ENCODE assay signal across 9 cellular contexts in genomic region chr2:207334631-207335371, GRCh38.
DNase-seq lines count a peak whose midpoint lies in the region; ATAC-seq and TF ChIP-seq lines count a peak whose summit lies in the region.
"Had no signal": no experiment of that assay in that cellular context is flagged by ENCODE, and none has a peak within 500 bp of the region (broad histone marks: within the 10 kb centered on the region; RNA-seq: fewer than 3 reads in every experiment).

No MANE protein-coding gene starts in this region.

- H3K4me2 ChIP-seq in Karpas-422 (ENCODE audit: low read depth, low read length, poor library complexity, severe bottlenecking) = peak overlapping the region; percentile 21

- H3K36me3 Mint-ChIP-seq in activated naive CD8-positive, alpha-beta T cell = no peaks in the 10 kb centered on the region
- H3K36me3 Mint-ChIP-seq: naive B cell had no signal

- H3K4me1 Mint-ChIP-seq in activated naive CD8-positive, alpha-beta T cell (ENCODE audit: low read depth) = peaks cover 53% of the 10 kb centered on the region

- H3K9ac ChIP-seq in Karpas-422 (ENCODE audit: low read length) = no peak overlapping the region

- H3K27ac ChIP-seq in A673 (ENCODE audit: low read depth, low read length, poor library complexity, severe bottlenecking) = peak overlapping the region; percentile 17
- no peak overlapping the region for H3K27ac ChIP-seq in Karpas-422 (ENCODE audit: low read length)

- H3K27me3 ChIP-seq in A673 (replicated peaks; ENCODE audit: insufficient read depth, low read depth, low read length, poor library complexity) (no peaks in the 10 kb centered on the region), Karpas-422 (ENCODE audit: low read length) (no peaks in the 10 kb centered on the region), BE2C (no peaks in the 10 kb centered on the region)

- POLR2A ChIA-PET in A673 (lab: Charles Lee; ENCODE audit: low non-redundant PET) = interaction anchor here (0.6 kb wide), 1 partner anchor 171 kb away, joined by 4 read pairs; no protein-coding TSS in a partner anchor

- no peaks in the 10 kb centered on the region for H3K36me3 ChIP-seq in A673 (ENCODE audit: insufficient read depth, low read length, poor library complexity, severe bottlenecking)
- no peaks in the 10 kb centered on the region for H3K36me3 ChIP-seq in Karpas-422 (ENCODE audit: insufficient read depth, low read length)
- H3K36me3 ChIP-seq in BE2C = no peaks in the 10 kb centered on the region

- H3K4me1 ChIP-seq in A673 (ENCODE audit: insufficient read depth, low read length, poor library complexity, severe bottlenecking) (peaks cover 16% of the 10 kb centered on the region), Karpas-422 (ENCODE audit: low read length) (peaks cover 54% of the 10 kb centered on the region), BE2C (peaks cover 18% of the 10 kb centered on the region)

- DNase-seq in A673 (ENCODE audit: low spot score) (peak; percentile 67), Karpas-422 (no peak), left cardiac atrium (peak; percentile 81), renal cortical epithelial cell (ENCODE audit: low read depth) (peak; percentile 99), BE2C (no peak), GM19238 (ENCODE audit: insufficient read length, low spot score) (no peak)
- DNase-seq: naive B cell had no signal

- H3K9me2 ChIP-seq in Karpas-422 (replicated peaks; ENCODE audit: insufficient read depth, low read length) = no peaks in the 10 kb centered on the region

- no peaks in the 10 kb centered on the region for H3K27me3 Mint-ChIP-seq in activated naive CD8-positive, alpha-beta T cell
- H3K27me3 Mint-ChIP-seq: naive B cell had no signal

- no peak for TF ChIP-seq CTCF in A673 (conservative IDR thresholded peaks at IDR 0.05; ENCODE audit: low read depth, low read length)
- TF ChIP-seq CTCF in BE2C (IDR thresholded peaks at IDR 0.05; ENCODE audit: low read depth, low read length) = no peak

- intact Hi-C loops in A673 (cut with micrococcal nuclease; ENCODE audit: unreplicated experiment) = no loop called here
- intact Hi-C loops in left cardiac atrium (cut with DNase I) = loop anchor here in 1 of 2 donors (2.0 to 5.0 kb wide), 4 partner anchors 72 to 168 kb away; partner anchors contain the start of gene KLF7

- H3K4me3 ChIP-seq in A673 (ENCODE audit: low read depth, low read length, poor library complexity, severe bottlenecking) (peak overlapping the region; percentile 8), Karpas-422 (ENCODE audit: low read length) (no peak overlapping the region), BE2C (ENCODE audit: low read depth, low read length) (no peak overlapping the region)

- H3K9me3 Mint-ChIP-seq in activated naive CD8-positive, alpha-beta T cell (ENCODE audit: low read depth) = no peaks in the 10 kb centered on the region
- H3K9me3 Mint-ChIP-seq: naive B cell had no signal

- H3K4me3 Mint-ChIP-seq in activated naive CD8-positive, alpha-beta T cell = peak overlapping the region; percentile 5

- H3K79me2 ChIP-seq in Karpas-422 (ENCODE audit: low read length) = no peaks in the 10 kb centered on the region

- CTCF ChIA-PET in A673 (lab: Charles Lee) = interaction anchor here (0.6 to 1.0 kb wide), 2 partner anchors 70 to 138 kb away, joined by 3 to 4 read pairs; no protein-coding TSS in a partner anchor

- no peaks in the 10 kb centered on the region for H4K20me1 ChIP-seq in Karpas-422 (ENCODE audit: insufficient read depth, low read depth, low read length)

- H3K9me3 ChIP-seq in A673 (ENCODE audit: low read depth, low read length, poor library complexity, severe bottlenecking) (no peaks in the 10 kb centered on the region), Karpas-422 (ENCODE audit: low read length) (no peaks in the 10 kb centered on the region), BE2C (no peaks in the 10 kb centered on the region)

- peak overlapping the region; percentile 76 for H3K27ac Mint-ChIP-seq in activated naive CD8-positive, alpha-beta T cell
- H3K27ac Mint-ChIP-seq: naive B cell had no signal

- ATAC-seq in GM19372 (IDR thresholded peaks at IDR 0.05; ENCODE audit: low read depth, unreplicated experiment) (peak; percentile 36), left cardiac atrium (peak; percentile 80 to 90)

- H2AFZ ChIP-seq in Karpas-422 (ENCODE audit: low read length) = peak overlapping the region; percentile 82

- no TSS peak for BruUV-seq in A673 (replicated peaks; lab: Mats Ljungman, UMichigan)

Comparison
In these comparisons a context has a peak if more than half of its experiments do, and no peak if none do; other contexts are left out.
1. DNase-seq: peak in A673 (single experiment), left cardiac atrium (single experiment) and renal cortical epithelial cell (single experiment); none in Karpas-422 (single experiment), BE2C (single experiment) and GM19238 (single experiment).